In genomic region chr10:67788028-67788886, GRCh38 we compare ENCODE assay signal across 8 cellular contexts. TPM values are rescaled to one million over a fixed set of nuclear protein-coding genes. Genes with fewer than 3 reads are reported as not detected.
DNase-seq lines count a peak whose midpoint lies in the region; TF ChIP-seq lines count a peak whose summit lies in the region.

No MANE protein-coding gene starts in this region.

- no peaks in the 10 kb centered on the region for H3K79me1 ChIP-seq in neuronal stem cell (ENCODE audit: low read depth, low read length)

- H3K36me3 ChIP-seq in GM06990 (ENCODE audit: control insufficient read depth, insufficient read depth, low read length) (no peaks in the 10 kb centered on the region), H7 (replicated peaks; ENCODE audit: control insufficient read depth, insufficient read depth, low read length) (no peaks in the 10 kb centered on the region), neuronal stem cell (replicated peaks in 1 of 2; ENCODE audit: control insufficient read depth in 2 of 2, insufficient read depth in 2 of 2, low read length in 2 of 2) (no peaks in the 10 kb centered on the region)

- H3K9me3 ChIP-seq in neuronal stem cell (replicated peaks in 1 of 2; ENCODE audit: control insufficient read depth in 2 of 2, insufficient read depth in 1 of 2, low read depth in 1 of 2, low read length in 2 of 2): no peaks in the 10 kb centered on the region

- H4K91ac ChIP-seq in neuronal stem cell (ENCODE audit: low read depth, low read length, poor library complexity): no peak overlapping the region

- no peak overlapping the region for H3K14ac ChIP-seq in neuronal stem cell (ENCODE audit: low read length)

- H3K27ac ChIP-seq in neuronal stem cell (replicated peaks; ENCODE audit: low read length): no peak overlapping the region

- no peak overlapping the region for H2BK12ac ChIP-seq in neuronal stem cell (ENCODE audit: low read length)

- H3K27me3 ChIP-seq in GM06990 (replicated peaks; ENCODE audit: control insufficient read depth, insufficient read depth, low read length) (no peaks in the 10 kb centered on the region), H7 (ENCODE audit: control insufficient read depth, insufficient read depth, low read length) (no peaks in the 10 kb centered on the region), neuronal stem cell (ENCODE audit: control insufficient read depth in 3 of 3, insufficient read depth in 3 of 3, low read depth in 1 of 3, low read length in 3 of 3) (no peaks in the 10 kb centered on the region)

- H2BK15ac ChIP-seq in neuronal stem cell (ENCODE audit: low read length): no peak overlapping the region

- no peak overlapping the region for H3K18ac ChIP-seq in neuronal stem cell (ENCODE audit: low read length)

- no CpG with 5 or more reads among the region's 15 CpGs for WGBS in neuronal stem cell (ENCODE audit: extremely low coverage in 2 of 2, insufficient read length in 2 of 2, insufficient replicate concordance in 1 of 2), 2 donors

- no peak overlapping the region for H2AFZ ChIP-seq in neuronal stem cell (ENCODE audit: low read length)

- no peak overlapping the region for H2BK5ac ChIP-seq in neuronal stem cell (ENCODE audit: low read length)

- H2AK5ac ChIP-seq in neuronal stem cell (ENCODE audit: low read depth, low read length): no peak overlapping the region

- H3K23ac ChIP-seq in neuronal stem cell (ENCODE audit: low read depth, low read length, poor library complexity): no peak overlapping the region

- H2BK120ac ChIP-seq in neuronal stem cell (ENCODE audit: low read depth, low read length): no peak overlapping the region

- peak; percentile 40 for DNase-seq in GM06990 (ENCODE audit: extremely low read depth, insufficient read length)
- peak; percentile 67 for DNase-seq in H7
- peak; percentile 34 for DNase-seq in M059J (ENCODE audit: low read depth)
- DNase-seq in activated CD4-positive, alpha-beta T cell treated with anti-CD3 and anti-CD28 coated beads for 48 hours: peak; percentile 90
- peak; percentile 57 for DNase-seq in effector CD4-positive, alpha-beta T cell
- DNase-seq in neuronal stem cell (ENCODE audit: low spot score): peak; percentile 41
- DNase-seq in NCI-H2107 (lab: John Stamatoyannopoulos, UW): no peak
- no peak for DNase-seq in OCI-M2 (lab: John Stamatoyannopoulos, UW; ENCODE audit: unreplicated experiment)

- peaks cover 0 to 4% of the 10 kb centered on the region in 2 donors for H3K4me1 ChIP-seq in neuronal stem cell (ENCODE audit: control insufficient read depth in 2 of 2, insufficient read depth in 1 of 2, low read depth in 1 of 2, low read length in 2 of 2)

- no peak overlapping the region for H3K4me3 ChIP-seq in GM06990 (replicated peaks; ENCODE audit: low read depth, low read length)
- no peak overlapping the region for H3K4me3 ChIP-seq in H7 (ENCODE audit: insufficient read depth, low read depth, low read length)
- H3K4me3 ChIP-seq in neuronal stem cell (ENCODE audit: low read length in 2 of 2): no peak overlapping the region

- no peak overlapping the region for H3K4me2 ChIP-seq in neuronal stem cell (ENCODE audit: insufficient read depth, low read length, poor library complexity, severe bottlenecking)

- no peak overlapping the region for H3K4ac ChIP-seq in neuronal stem cell (ENCODE audit: low read length)

- no peak overlapping the region for H3K9ac ChIP-seq in neuronal stem cell (ENCODE audit: low read depth, low read length, poor library complexity)

- H4K8ac ChIP-seq in neuronal stem cell (ENCODE audit: low read depth, low read length): no peak overlapping the region

- TF ChIP-seq CTCF in GM06990 (IDR thresholded peaks at IDR 0.05; ENCODE audit: insufficient read depth, low read length, poor library complexity, severe bottlenecking): peak; percentile 83

RNA-seq across cellular contexts. Expression of gene DNAJC12, which starts 49.7 kb away (rescaled TPM):
- 0.31 and 1.00 TPM in 2 replicates for total RNA-seq in H7 (2014; rRNA removed; shearing (Covaris generic))
- total RNA-seq in M059J (2014; rRNA removed; shearing (Covaris generic)): 2.4 and 3.4 TPM in 2 replicates
- polyA plus RNA-seq in neuronal stem cell (2013, experiment 1 of 2): 6.3 TPM
- polyA plus RNA-seq in neuronal stem cell (2013, experiment 2 of 2): 6.0 TPM

Comparison
In these comparisons a context has a peak if more than half of its experiments do, and no peak if none do; other contexts are left out.
1. DNase-seq: peak in GM06990 (single experiment), H7 (single experiment), M059J (single experiment), activated CD4-positive, alpha-beta T cell treated with anti-CD3 and anti-CD28 coated beads for 48 hours (single experiment), effector CD4-positive, alpha-beta T cell (single experiment) and neuronal stem cell (single experiment); none in NCI-H2107 (single experiment) and OCI-M2 (single experiment).